15 cellular contexts compared by ENCODE assay signal in the genomic region with DNA sequence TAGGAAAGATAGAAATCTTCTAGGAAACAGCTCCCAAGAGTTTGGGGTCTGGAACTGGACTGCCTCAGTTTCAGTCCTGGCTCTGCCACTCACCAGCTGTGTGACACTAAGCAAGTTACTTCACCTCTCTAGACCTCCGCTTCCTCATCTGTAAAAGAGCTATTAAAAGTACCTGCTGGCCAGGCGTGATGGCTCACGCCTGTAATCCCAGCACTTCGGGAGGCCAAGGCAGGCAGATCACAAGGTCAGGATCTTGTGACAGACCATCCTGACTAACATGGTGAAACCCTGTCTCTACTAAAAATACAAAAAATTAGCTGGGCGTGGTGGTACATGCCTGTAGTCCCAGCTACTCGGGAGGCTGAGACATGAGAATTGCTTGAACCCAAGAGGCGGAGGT. TPM values are rescaled to one million over a fixed set of nuclear protein-coding genes. Genes with fewer than 3 reads are reported as not detected.
DNase-seq lines count a peak whose midpoint lies in the region; ATAC-seq and TF ChIP-seq lines count a peak whose summit lies in the region.
"Not testable (repeated sequence)": the region's sequence is repeated elsewhere in the genome, so short reads cannot be mapped to it uniquely, and the experiment has no call there.
"Had no signal": no experiment of that assay in that cellular context is flagged by ENCODE, and none has a peak within 500 bp of the region (broad histone marks: within the 10 kb centered on the region; RNA-seq: fewer than 3 reads in every experiment).

No MANE protein-coding gene starts in this region.

- peaks cover 27% of the 10 kb centered on the region for H3K36me3 Mint-ChIP-seq in MCF 10A (ENCODE audit: insufficient read depth, unreplicated experiment)
- not testable (repeated sequence) for H3K36me3 Mint-ChIP-seq in mesothelial cell of epicardium

- CTCF ChIA-PET in MCF 10A (lab: Yijun Ruan, JAX): interaction anchor here (0.5 to 4.4 kb wide), 9 partner anchors 9 to 312 kb away, joined by 3 to 31 read pairs (median 5); no protein-coding TSS in a partner anchor

- not testable (repeated sequence) for H3K9me3 Mint-ChIP-seq in MCF 10A (ENCODE audit: unreplicated experiment); mesothelial cell of epicardium

- H3K4me3 Mint-ChIP-seq in MCF 10A (ENCODE audit: unreplicated experiment); mesothelial cell of epicardium: not testable (repeated sequence)

- H3K4me1 ChIP-seq in GM23248 (ENCODE audit: insufficient read depth) (peaks cover 32% of the 10 kb centered on the region), left ventricle myocardium inferior (peaks cover 62% of the 10 kb centered on the region), psoas muscle (peaks cover 42% of the 10 kb centered on the region), upper lobe of right lung (peaks cover 36% of the 10 kb centered on the region)

- POLR2A ChIA-PET in MCF 10A (lab: Yijun Ruan, JAX): interaction anchor here (0.7 to 1.9 kb wide), 3 partner anchors 15 to 25 kb away, joined by 3 to 5 read pairs (median 4); a partner anchor contains a TSS

- H3K4me3 ChIP-seq in GM23248, left ventricle myocardium inferior, psoas muscle, upper lobe of right lung: not testable (repeated sequence)

- peak overlapping the region; percentile 54 for H3K27ac Mint-ChIP-seq in MCF 10A (ENCODE audit: low read depth, unreplicated experiment)
- peak overlapping the region; percentile 34 for H3K27ac Mint-ChIP-seq in mesothelial cell of epicardium

- H3K9me2 ChIP-seq in GM23248 (ENCODE audit: insufficient read depth): not testable (repeated sequence)

- peaks cover 100% of the 10 kb centered on the region for H3K79me2 ChIP-seq in GM23248 (ENCODE audit: insufficient read depth)

- intact Hi-C loops in MCF 10A (cut with micrococcal nuclease); left ventricle myocardium inferior (cut with micrococcal nuclease); psoas muscle (cut with DNase I); upper lobe of right lung (cut with DNase I): not testable (repeated sequence)

- WGBS in GM23248 (ENCODE audit: low coverage in 1 of 2, low lambda C conversion rate in 2 of 2, missing lambda C conversion rate in 2 of 2), 2 experiments: 81 to 88% methylated on average over 7 of the region's 7 CpGs
- 56 to 69% (median 64%) methylated on average over 7 of the region's 7 CpGs for WGBS in psoas muscle, 3 donors

- H3K9ac ChIP-seq in GM23248: not testable (repeated sequence)

- peak; percentile 43 to 60 (median 52) for ATAC-seq in psoas muscle
- peak; percentile 15 for ATAC-seq in upper lobe of right lung

- not testable (repeated sequence) for H3K27me3 ChIP-seq in GM23248 (replicated peaks; ENCODE audit: insufficient read depth); left ventricle myocardium inferior (ENCODE audit: low read depth); psoas muscle (ENCODE audit: insufficient read depth in 3 of 3, low read length in 2 of 3); upper lobe of right lung

- not testable (repeated sequence) for H3K4me2 ChIP-seq in GM23248 (ENCODE audit: unreplicated experiment)

- not testable (repeated sequence) for H3K9me3 ChIP-seq in GM23248 (ENCODE audit: low read depth); left ventricle myocardium inferior (replicated peaks); psoas muscle; upper lobe of right lung

- H3K27me3 Mint-ChIP-seq in MCF 10A (ENCODE audit: insufficient read depth, unreplicated experiment); mesothelial cell of epicardium (ENCODE audit: low read depth): not testable (repeated sequence)

- not testable (repeated sequence) for H3K4me1 Mint-ChIP-seq in MCF 10A (ENCODE audit: insufficient read depth, unreplicated experiment); mesothelial cell of epicardium

- TF ChIP-seq CTCF in MCF 10A (IDR thresholded peaks at IDR 0.05; ENCODE audit: unreplicated experiment); left ventricle myocardium inferior (IDR thresholded peaks at IDR 0.05; ENCODE audit: borderline replicate concordance); mesothelial cell of epicardium (IDR thresholded peaks at IDR 0.05; ENCODE audit: unreplicated experiment); psoas muscle (IDR thresholded peaks at IDR 0.05); upper lobe of right lung (IDR thresholded peaks at IDR 0.05): not testable (repeated sequence)

- H3K27ac ChIP-seq in GM23248 (peak overlapping the region; percentile 50; the same call in 1 of the 2 replicates), left ventricle myocardium inferior (replicated peaks) (peak overlapping the region; percentile 43), psoas muscle (peak overlapping the region; percentile 68)
- H3K27ac ChIP-seq in upper lobe of right lung: not testable (repeated sequence)

- H4K20me1 ChIP-seq in GM23248 (ENCODE audit: insufficient read depth): peaks cover 16% of the 10 kb centered on the region; the same call in 1 of the 2 replicates

- BruUV-seq in MCF 10A (replicated peaks; lab: Mats Ljungman, UMichigan): not testable (repeated sequence)

- H3F3A ChIP-seq in GM23248 (ENCODE audit: insufficient read depth): peaks cover 29% of the 10 kb centered on the region

- H2AFZ ChIP-seq in GM23248: not testable (repeated sequence)

- in situ Hi-C loops in GM23248 (cut with MboI): not testable (repeated sequence)

- H3K36me3 ChIP-seq in GM23248 (ENCODE audit: low read depth) (peaks cover 19% of the 10 kb centered on the region; the same call in 1 of the 2 replicates), left ventricle myocardium inferior (peaks cover 41% of the 10 kb centered on the region), psoas muscle (ENCODE audit: insufficient read depth in 1 of 2, low read depth in 1 of 2) (peaks cover 4 to 25% of the 10 kb centered on the region in 2 donors), upper lobe of right lung (peaks cover 14% of the 10 kb centered on the region)

- not testable (repeated sequence) for DNase-seq in GM23248; MCF 10A (ENCODE audit: unreplicated experiment); left ventricle myocardium inferior; mesothelial cell of epicardium (ENCODE audit: low spot score in 2 of 2, unreplicated experiment in 2 of 2); psoas muscle; upper lobe of right lung
- DNase-seq in NOMO-1 treated with DMSO at 0.1 percent for 48 hours (lab: John Stamatoyannopoulos, UW; ENCODE audit: unreplicated experiment): peak; percentile 38
- peak; percentile 39 for DNase-seq in SKM-1 (lab: John Stamatoyannopoulos, UW; ENCODE audit: unreplicated experiment)

RNA-seq across cellular contexts. Expression of a gene that starts 7.0 kb away (rescaled TPM):
- total RNA-seq in GM23248 (2014; rRNA removed; shearing (Covaris generic)): 110 and 117 TPM in 2 replicates
- 424 and 434 TPM in 2 replicates for polyA plus RNA-seq in GM23248 (2016; fragmentation: Nextera tagmentation; extraction: Ambion mirVana)
- total RNA-seq in MCF 10A (2022): 276 and 338 TPM in 2 replicates
- 39.0 TPM for total RNA-seq in left ventricle myocardium inferior
- 140 to 143 TPM (median 140 TPM) in 3 replicates for total RNA-seq in mesothelial cell of epicardium
- 10 to 100 TPM; 32.4 to 62.5 (median 49.2) TPM for total RNA-seq in psoas muscle
- 100 to 1,000 TPM in 1 of 3 donors, 10 to 100 TPM in 2; 44.0 to 112 (median 48.4) TPM for polyA plus RNA-seq in psoas muscle
- total RNA-seq in upper lobe of right lung: 169 TPM

RNA-seq across cellular contexts. Expression of a gene that starts 46.2 kb away (rescaled TPM):
- not detected in 2 replicates for total RNA-seq in GM23248 (2014; rRNA removed; shearing (Covaris generic))
- polyA plus RNA-seq in GM23248 (2016; fragmentation: Nextera tagmentation; extraction: Ambion mirVana): not detected in 2 replicates
- not detected in 2 replicates for total RNA-seq in MCF 10A (2022)
- total RNA-seq in left ventricle myocardium inferior: 1.5 TPM
- total RNA-seq in mesothelial cell of epicardium: not detected in 3 replicates
- total RNA-seq in psoas muscle: 1 to 10 TPM in 2 of 4 donors, under 1 TPM in 2; 0.91 to 2.0 (median 0.97) TPM
- 1 to 10 TPM in 2 of 3 donors, under 1 TPM in 1; 0.93 to 2.8 (median 1.4) TPM for polyA plus RNA-seq in psoas muscle
- total RNA-seq in upper lobe of right lung: 4.0 TPM
- total RNA-seq: A673; Calu3; CD8-positive, alpha-beta T cell; G401; HT-29 had no signal
- polyA plus RNA-seq: BJ had no signal

RNA-seq across cellular contexts. Expression of a gene that starts 46.3 kb away (rescaled TPM):
- not detected in 2 replicates for total RNA-seq in GM23248 (2014; rRNA removed; shearing (Covaris generic))
- polyA plus RNA-seq in GM23248 (2016; fragmentation: Nextera tagmentation; extraction: Ambion mirVana): not detected in 2 replicates
- total RNA-seq in MCF 10A (2022): not detected in 2 replicates
- not detected for total RNA-seq in left ventricle myocardium inferior
- not detected in 3 replicates for total RNA-seq in mesothelial cell of epicardium
- total RNA-seq in psoas muscle: not detected
- polyA plus RNA-seq in psoas muscle: under 1 TPM in 1 of 3 donors, not detected in 2; 0.18 TPM
- not detected for total RNA-seq in upper lobe of right lung
- total RNA-seq: A673; Calu3; CD8-positive, alpha-beta T cell; G401; HT-29; Right ventricle myocardium inferior had no signal
- polyA plus RNA-seq: BJ had no signal
